ENCODE assay signal across 10 cellular contexts in the genomic region with DNA sequence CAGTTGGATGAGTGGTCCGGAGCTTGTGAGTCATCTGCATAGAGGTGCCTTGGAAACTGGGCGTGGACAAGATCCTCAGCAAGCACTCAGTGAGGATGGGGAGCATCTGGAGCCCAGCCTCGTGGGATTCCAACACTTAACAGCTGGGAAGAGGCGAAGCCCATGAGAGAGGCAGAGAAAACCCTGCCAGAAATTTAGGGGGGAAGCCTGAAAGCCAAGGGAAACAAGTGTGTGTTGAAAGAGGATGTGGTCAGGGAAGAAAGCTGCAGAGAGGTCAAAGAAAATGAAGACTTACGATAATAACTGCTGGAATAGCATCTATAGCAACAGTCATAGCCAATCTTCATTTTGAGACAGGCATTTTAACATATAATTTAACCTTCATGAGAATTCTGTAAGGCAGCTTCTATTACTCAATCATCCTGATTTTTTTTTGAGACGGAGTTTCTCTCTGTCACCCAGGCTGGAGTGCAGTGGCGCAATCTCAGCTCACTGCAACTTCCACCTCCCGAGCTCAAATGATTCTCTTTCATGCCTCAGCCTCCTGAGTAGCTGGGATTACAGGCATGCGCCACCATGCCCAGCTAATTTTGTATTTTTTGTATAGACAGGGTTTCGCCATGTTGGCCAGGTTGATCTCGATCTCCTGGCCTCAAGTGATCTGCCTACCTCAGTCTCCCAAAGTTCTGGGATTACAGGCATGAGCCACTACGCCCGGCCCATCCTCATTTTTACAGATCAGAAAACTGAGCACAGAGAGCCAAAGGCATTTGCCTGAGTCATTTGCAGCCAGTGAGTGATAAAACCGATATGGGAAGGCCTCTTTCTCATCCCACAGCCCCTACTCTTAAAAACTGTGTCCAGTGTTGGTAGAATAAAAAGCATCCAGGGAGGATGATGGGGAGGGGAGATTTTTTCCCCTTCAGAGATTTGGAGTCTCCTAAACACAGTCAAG.
DNase-seq lines count a peak whose midpoint lies in the region; ATAC-seq lines count a peak whose summit lies in the region.
"Had no signal": no experiment of that assay in that cellular context is flagged by ENCODE, and none has a peak within 500 bp of the region (broad histone marks: within the 10 kb centered on the region; RNA-seq: fewer than 3 reads in every experiment).

No MANE protein-coding gene starts in this region.

- intact Hi-C loops in right cardiac atrium (cut with DNase I): no loop called here

- WGBS in right cardiac atrium: 70% methylated on average over 14 of the region's 14 CpGs

- no peaks in the 10 kb centered on the region for H3K27me3 ChIP-seq in right cardiac atrium (ENCODE audit: control insufficient read depth, insufficient read depth)
- H3K27me3 ChIP-seq: foreskin keratinocyte had no signal

- H3K4me3 ChIP-seq in right cardiac atrium (ENCODE audit: low read length): no peak overlapping the region

- no peaks in the 10 kb centered on the region for H3K9me3 ChIP-seq in right cardiac atrium (ENCODE audit: control insufficient read depth, low read length)

- DNase-seq in AG08395 (ENCODE audit: low spot score) (peak; percentile 90), HT1080 (ENCODE audit: low read depth) (peak; percentile 78), amniotic stem cell (lab: John Stamatoyannopoulos, UW) (peak; percentile 45), right cardiac atrium (peak; percentile 66 to 77 (median 74)), C1 segment of cervical spinal cord (lab: John Stamatoyannopoulos, UW) (no peak), midbrain (lab: John Stamatoyannopoulos, UW) (no peak)
- DNase-seq: COR-L47, foreskin keratinocyte had no signal

- peaks cover 2% of the 10 kb centered on the region for H3K4me1 ChIP-seq in right cardiac atrium (ENCODE audit: control insufficient read depth, insufficient read depth, low read length)
- H3K4me1 ChIP-seq: foreskin keratinocyte had no signal

- H3K27ac ChIP-seq in right cardiac atrium (ENCODE audit: low read length): no peak overlapping the region
- H3K27ac ChIP-seq: foreskin keratinocyte had no signal

- ATAC-seq in right cardiac atrium: peak; percentile 55 to 89
- no peak for ATAC-seq in HG02571 (IDR thresholded peaks at IDR 0.05; ENCODE audit: unreplicated experiment)
- ATAC-seq in HG02678 (IDR thresholded peaks at IDR 0.05; ENCODE audit: unreplicated experiment): no peak
- ATAC-seq: foreskin keratinocyte had no signal

Comparison
In these comparisons a context has a peak if more than half of its experiments do, and no peak if none do; other contexts are left out.
1. DNase-seq: peak in AG08395 (single experiment), HT1080 (single experiment), amniotic stem cell (single experiment) and right cardiac atrium (3 of 3); none in C1 segment of cervical spinal cord (0 of 14) and midbrain (single experiment).
2. ATAC-seq: peak in right cardiac atrium (2 of 2); none in HG02571 (single experiment) and HG02678 (single experiment).